In genomic region chr22:37569921-37570660, GRCh38 we compare ENCODE assay signal across 1 cellular context.
TF ChIP-seq lines count a peak whose summit lies in the region.

No MANE protein-coding gene starts in this region.

TF ChIP-seq in Ishikawa, 13 proteins besides CTCF, POLR2A, EP300 and RAD21 (continued from another document):
- TF ChIP-seq MAX (IDR thresholded peaks at IDR 0.05): 0 out of 2 replicates have a peak, but pooled peaks have one; percentile 1
- no peak for TF ChIP-seq FOXM1 (IDR thresholded peaks at IDR 0.05; ENCODE audit: borderline replicate concordance, low read depth)
- TF ChIP-seq TAF1 (IDR thresholded peaks at IDR 0.05; ENCODE audit: low read depth): no peak
